In the genomic region with DNA sequence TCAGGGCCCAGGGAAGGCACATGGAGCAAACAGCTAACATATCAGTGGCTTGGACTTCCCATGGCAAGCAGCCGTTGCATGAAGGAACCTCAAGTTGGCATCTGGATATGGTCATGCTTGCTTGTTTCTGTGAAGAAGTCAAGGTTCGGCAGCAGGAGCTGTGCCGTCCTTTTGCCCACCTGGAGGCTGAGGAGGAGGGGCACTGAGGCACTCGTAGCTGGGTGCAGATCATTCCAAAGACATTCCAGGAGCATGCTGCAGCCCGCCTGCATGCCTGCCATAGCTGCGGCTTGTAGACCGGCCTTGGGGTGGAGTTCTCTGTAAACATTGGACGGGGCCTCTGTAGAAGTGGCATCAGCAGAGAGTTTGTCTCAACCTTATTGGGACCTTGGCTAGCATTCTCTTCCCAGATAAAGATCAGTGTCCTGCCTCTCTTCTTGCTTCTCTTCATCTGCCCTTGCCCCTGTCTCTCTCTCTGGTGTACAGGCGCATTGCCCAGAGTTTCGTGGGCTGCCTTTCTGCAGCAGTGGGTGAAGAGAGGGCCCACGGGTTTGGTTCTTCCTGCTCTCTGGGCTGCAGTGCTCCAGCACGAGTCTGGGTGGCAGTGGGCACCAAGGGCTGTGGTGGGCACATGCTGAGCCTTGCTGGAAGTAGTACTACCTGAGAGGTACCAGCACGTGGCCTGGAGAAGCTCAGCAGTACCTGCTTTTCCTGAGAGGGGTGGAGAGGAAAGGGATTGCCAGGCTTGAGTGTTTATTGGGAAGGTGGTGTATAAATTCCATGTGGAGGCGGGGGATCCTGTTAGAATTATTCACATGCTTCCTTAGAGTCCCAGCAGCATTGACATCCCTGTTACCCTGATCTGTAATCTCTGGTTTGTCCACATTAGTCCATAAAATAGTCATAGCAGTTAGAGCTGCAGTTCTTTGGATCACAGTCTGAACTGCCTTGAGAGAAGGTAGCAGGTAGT, we compare ENCODE assay signal across 1 cellular context.
TF ChIP-seq lines count a peak whose summit lies in the region.

No MANE protein-coding gene starts in this region.

TF ChIP-seq in IMR-90, 13 proteins besides CTCF, POLR2A, EP300 and RAD21:
- no peak for TF ChIP-seq BHLHE40 (IDR thresholded peaks at IDR 0.05; ENCODE audit: low read depth, low read length)
- 0 out of 2 replicates have a peak, but pooled peaks have one; percentile 24 for TF ChIP-seq MXI1 (IDR thresholded peaks at IDR 0.05; ENCODE audit: borderline replicate concordance, low read depth, low read length)
